ENCODE assay signal across 10 cellular contexts in genomic region chr1:113980120-113980519, GRCh38. TPM values are rescaled to one million over a fixed set of nuclear protein-coding genes. Genes with fewer than 3 reads are reported as not detected.
DNase-seq lines count a peak whose midpoint lies in the region; ATAC-seq and TF ChIP-seq lines count a peak whose summit lies in the region.
"Had no signal": no experiment of that assay in that cellular context is flagged by ENCODE, and none has a peak within 500 bp of the region (broad histone marks: within the 10 kb centered on the region; RNA-seq: fewer than 3 reads in every experiment).

No MANE protein-coding gene starts in this region.

- TF ChIP-seq CTCF in choroid plexus epithelial cell (conservative IDR thresholded peaks at IDR 0.05; ENCODE audit: low read depth, low read length), result no peak
- TF ChIP-seq CTCF in lower lobe of right lung (IDR thresholded peaks at IDR 0.05), result no peak
- no peak for TF ChIP-seq CTCF in tibial artery (IDR thresholded peaks at IDR 0.05)
- TF ChIP-seq CTCF in GM13977 (IDR thresholded peaks at IDR 0.05; ENCODE audit: extremely low read depth, insufficient read depth, missing control alignments), result no peak

- no peaks in the 10 kb centered on the region for H3K27me3 ChIP-seq in lower lobe of right lung (ENCODE audit: low read depth)
- H3K27me3 ChIP-seq in tibial artery, result no peaks in the 10 kb centered on the region

- ATAC-seq in lower lobe of right lung (no peak), GM21723 (IDR thresholded peaks at IDR 0.05; ENCODE audit: unreplicated experiment) (no peak)
- ATAC-seq: activated CD4-positive, alpha-beta T cell treated with anti-CD3 and anti-CD28 coated beads for 36 hours had no signal

- intact Hi-C loops in lower lobe of right lung (cut with DNase I) (no loop called here), tibial artery (cut with DNase I; ENCODE audit: low total_unique reads) (no loop called here)

- in situ Hi-C loops in GM13977 (cut with MboI; ENCODE audit: low pct_unique_long_range_greater_than_20kb, low sequenced_read_pairs, unreplicated experiment), result loop anchor here (10.0 kb wide), 1 partner anchor 295 kb away; no protein-coding TSS in a partner anchor

- DNase-seq in NCI-H2227 (lab: John Stamatoyannopoulos, UW; ENCODE audit: unreplicated experiment) (peak; percentile 42), NCI-H2227 treated with DMSO at 0.1 percent for 48 hours (lab: John Stamatoyannopoulos, UW) (no peak), choroid plexus epithelial cell (ENCODE audit: low read depth) (no peak), lower lobe of right lung (no peak), tibial artery (peak; percentile 58 to 74), glomerular visceral epithelial cell (ENCODE audit: extremely low spot score) (no peak), GM13977 (ENCODE audit: low spot score) (no peak)
- DNase-seq: activated CD4-positive, alpha-beta T cell treated with anti-CD3 and anti-CD28 coated beads for 36 hours; effector CD4-positive, alpha-beta T cell had no signal

- H3K4me1 ChIP-seq in lower lobe of right lung (peaks cover 67% of the 10 kb centered on the region), tibial artery (peaks cover 11 to 82% (median 51%) of the 10 kb centered on the region in 4 donors)

- H3K27ac ChIP-seq in lower lobe of right lung (peak overlapping the region; percentile 65), tibial artery (peak overlapping the region; percentile 79 to 84)

- H3K9me3 ChIP-seq in lower lobe of right lung (no peaks in the 10 kb centered on the region), tibial artery (no peaks in the 10 kb centered on the region)

- H3K4me3 ChIP-seq in choroid plexus epithelial cell (ENCODE audit: low read depth, low read length) (peak overlapping the region; percentile 51), lower lobe of right lung (peak overlapping the region; percentile 45), tibial artery (peak overlapping the region; percentile 39 to 46)

- H3K36me3 ChIP-seq in lower lobe of right lung (peaks cover 3% of the 10 kb centered on the region), tibial artery (peaks cover 0 to 3% (median 0%) of the 10 kb centered on the region in 3 donors)

RNA-seq across cellular contexts. Expression of gene OLFML3, which starts 0.8 kb away (rescaled TPM):
- total RNA-seq in lower lobe of right lung, result 38.9 TPM

RNA-seq across cellular contexts. Expression of gene HIPK1, which starts 51.0 kb away (rescaled TPM):
- total RNA-seq in lower lobe of right lung, result 95.0 TPM

Comparison
In these comparisons a context has a peak if more than half of its experiments do, and no peak if none do; other contexts are left out.
1. DNase-seq: peak in NCI-H2227 (single experiment) and tibial artery (2 of 2); none in NCI-H2227 treated with DMSO at 0.1 percent for 48 hours (single experiment), choroid plexus epithelial cell (single experiment), lower lobe of right lung (single experiment), glomerular visceral epithelial cell (single experiment) and GM13977 (single experiment).
2. Peak in every context shown above with its lines, with median percentiles within 50 percentile points of each other: H3K4me3 ChIP-seq.